11 cellular contexts compared by ENCODE assay signal in genomic region chr14:96040836-96041371, GRCh38. TPM values are rescaled to one million over a fixed set of nuclear protein-coding genes. Genes with fewer than 3 reads are reported as not detected.
DNase-seq lines count a peak whose midpoint lies in the region; ATAC-seq and TF ChIP-seq lines count a peak whose summit lies in the region.
"Had no signal": no experiment of that assay in that cellular context is flagged by ENCODE, and none has a peak within 500 bp of the region (broad histone marks: within the 10 kb centered on the region; RNA-seq: fewer than 3 reads in every experiment).

No MANE protein-coding gene starts in this region.

- CTCF ChIA-PET in CD4-positive, alpha-beta memory T cell (lab: Charles Lee; ENCODE audit: partially characterized antibody) = interaction anchor here (0.8 to 1.3 kb wide), 3 partner anchors 16 to 46 kb away, joined by 3 read pairs; no protein-coding TSS in a partner anchor

- intact Hi-C loops in CD4-positive, alpha-beta memory T cell (cut with micrococcal nuclease) = no loop called here
- intact Hi-C loops in ovary (cut with DNase I) = no loop called here

- TF ChIP-seq CTCF in fibroblast of pulmonary artery (IDR thresholded peaks at IDR 0.05; ENCODE audit: low read length, missing control alignments) = no peak
- no peak for TF ChIP-seq CTCF in ovary (IDR thresholded peaks at IDR 0.05)

- no peaks in the 10 kb centered on the region for H3K36me3 ChIP-seq in CD4-positive, alpha-beta memory T cell (ENCODE audit: insufficient read depth, low read length)
- H3K36me3 ChIP-seq in ovary = no peaks in the 10 kb centered on the region

- H3K4me3 Mint-ChIP-seq in CD4-positive, alpha-beta memory T cell = peak overlapping the region; percentile 55 to 88 (median 84)
- peak overlapping the region in 3 of 4 donors; percentile 6 to 57 (median 11) for H3K4me3 Mint-ChIP-seq in IgD-negative memory B cell

- peaks cover 9 to 29% (median 18%) of the 10 kb centered on the region in 4 donors for H3K4me1 Mint-ChIP-seq in CD4-positive, alpha-beta memory T cell
- peaks cover 3 to 12% (median 7%) of the 10 kb centered on the region in 3 donors for H3K4me1 Mint-ChIP-seq in IgD-negative memory B cell

- H3K27me3 Mint-ChIP-seq in CD4-positive, alpha-beta memory T cell = peaks cover 25 to 31% of the 10 kb centered on the region in 2 donors
- H3K27me3 Mint-ChIP-seq in IgD-negative memory B cell = peaks cover 47% of the 10 kb centered on the region

- H3K9me3 Mint-ChIP-seq in CD4-positive, alpha-beta memory T cell = peaks cover 0 to 4% (median 0%) of the 10 kb centered on the region in 8 donors
- peaks cover 0 to 3% (median 0%) of the 10 kb centered on the region in 3 donors for H3K9me3 Mint-ChIP-seq in IgD-negative memory B cell
- H3K9me3 Mint-ChIP-seq: stimulated activated naive B cell treated with anti-CD40 and anti-IgM and Interleukin-4, amounts not matched to agents 10 μg/mL and 1 μg/mL and 100 μg/mL, for 72 hours had no signal

- TF ChIP-seq EP300 in ovary (IDR thresholded peaks at IDR 0.05) = no peak

- H3K36me3 Mint-ChIP-seq in CD4-positive, alpha-beta memory T cell = peaks cover 0 to 7% of the 10 kb centered on the region in 2 donors
- H3K36me3 Mint-ChIP-seq in IgD-negative memory B cell = peaks cover 2% of the 10 kb centered on the region
- H3K36me3 Mint-ChIP-seq: memory B cell had no signal

- no peak overlapping the region for H3K27ac ChIP-seq in CD4-positive, alpha-beta memory T cell (ENCODE audit: low read depth, low read length)
- H3K27ac ChIP-seq in ovary = no peak overlapping the region

- H3K9me3 ChIP-seq in CD4-positive, alpha-beta memory T cell (ENCODE audit: control insufficient read depth in 1 of 2, low read length in 2 of 2) = no peaks in the 10 kb centered on the region
- no peaks in the 10 kb centered on the region for H3K9me3 ChIP-seq in ovary

- H3K4me1 ChIP-seq in CD4-positive, alpha-beta memory T cell (ENCODE audit: insufficient read depth, low read length) = peaks cover 16% of the 10 kb centered on the region
- peaks cover 3% of the 10 kb centered on the region for H3K4me1 ChIP-seq in ovary (ENCODE audit: insufficient read depth)

- no peak for DNase-seq in CD4-positive, alpha-beta memory T cell
- DNase-seq in fibroblast of pulmonary artery (ENCODE audit: low read depth) (peak; percentile 13), ovary (no peak), mesenteric fat pad (ENCODE audit: low spot score) (no peak), MV-4-11 (lab: John Stamatoyannopoulos, UW) (no peak), GOT3 (lab: John Stamatoyannopoulos, UW) (no peak)
- DNase-seq: stimulated activated naive B cell treated with anti-CD40 and anti-IgM and Interleukin-4, amounts not matched to agents 10 μg/mL and 1 μg/mL and 100 μg/mL, for 72 hours; T-helper 2 cell had no signal

- WGBS in ovary, 3 donors = 64 to 68% (median 65%) methylated on average over 9 of the region's 9 CpGs

- POLR2A ChIA-PET in CD4-positive, alpha-beta memory T cell (lab: Charles Lee; ENCODE audit: partially characterized antibody) = no interaction called here

- no peak for ATAC-seq in HG03460 (IDR thresholded peaks at IDR 0.05; ENCODE audit: unreplicated experiment)
- ATAC-seq: stimulated activated naive B cell treated with anti-CD40 and anti-IgM and Interleukin-4, amounts not matched to agents 10 μg/mL and 1 μg/mL and 100 μg/mL, for 72 hours had no signal

- H3K27me3 ChIP-seq in CD4-positive, alpha-beta memory T cell (ENCODE audit: insufficient read depth, low read length) = no peaks in the 10 kb centered on the region
- H3K27me3 ChIP-seq in ovary = no peaks in the 10 kb centered on the region

- H3K4me3 ChIP-seq in CD4-positive, alpha-beta memory T cell (ENCODE audit: low read length in 2 of 2) = no peak overlapping the region
- H3K4me3 ChIP-seq in fibroblast of pulmonary artery (replicated peaks; ENCODE audit: low read depth, low read length) (no peak overlapping the region), ovary (peak overlapping the region; percentile 76)

- peak overlapping the region in 2 of 7 donors; percentile 15 to 83 for H3K27ac Mint-ChIP-seq in CD4-positive, alpha-beta memory T cell
- H3K27ac Mint-ChIP-seq in IgD-negative memory B cell = no peak overlapping the region
- H3K27ac Mint-ChIP-seq: memory B cell had no signal

- no peak for TF ChIP-seq POLR2A in ovary (IDR thresholded peaks at IDR 0.05)

RNA-seq across cellular contexts. Expression of gene C14orf132, which starts 1.7 kb away (rescaled TPM):
- 10 to 100 TPM; 18.2 to 20.6 TPM for total RNA-seq in CD4-positive, alpha-beta memory T cell
- 1 to 10 TPM; 1.2 to 1.3 TPM for polyA plus RNA-seq in CD4-positive, alpha-beta memory T cell
- polyA plus RNA-seq in IgD-negative memory B cell = 0.04 TPM
- total RNA-seq in ovary = 10 to 100 TPM in 1 of 7 donors, 1 to 10 TPM in 6; 3.9 to 17.5 (median 7.7) TPM
- 10 to 100 TPM in 1 of 2 donors, 1 to 10 TPM in 1; 6.0 to 20.3 TPM for polyA plus RNA-seq in ovary
- 2.7 TPM for total RNA-seq in mesenteric fat pad
